ENCODE assay signal across 8 cellular contexts in genomic region chr3:127172670-127173515, GRCh38. TPM values are rescaled to one million over a fixed set of nuclear protein-coding genes. Genes with fewer than 3 reads are reported as not detected.
DNase-seq lines count a peak whose midpoint lies in the region; ATAC-seq and TF ChIP-seq lines count a peak whose summit lies in the region.

No MANE protein-coding gene starts in this region.

- no peak overlapping the region for H2BK15ac ChIP-seq in neuronal stem cell (ENCODE audit: low read length)

- peaks cover 0 to 17% (median 0%) of the 10 kb centered on the region in 3 experiments for H3K27me3 ChIP-seq in neuronal stem cell (ENCODE audit: control insufficient read depth in 3 of 3, insufficient read depth in 3 of 3, low read depth in 1 of 3, low read length in 3 of 3)

- H4K91ac ChIP-seq in neuronal stem cell (ENCODE audit: low read depth, low read length, poor library complexity) = no peak overlapping the region

- H3K27ac Mint-ChIP-seq in chondrocyte (ENCODE audit: unreplicated experiment) = peak overlapping the region; percentile 27

- H3K9me3 ChIP-seq in neuronal stem cell (replicated peaks in 1 of 2; ENCODE audit: control insufficient read depth in 2 of 2, insufficient read depth in 1 of 2, low read depth in 1 of 2, low read length in 2 of 2) = peaks cover 0 to 2% of the 10 kb centered on the region in 2 donors

- DNase-seq in DMS79 treated with DMSO at 0.1 percent for 48 hours (lab: John Stamatoyannopoulos, UW) (peak; percentile 83), NCI-H1436 treated with DMSO at 0.1 percent for 48 hours (lab: John Stamatoyannopoulos, UW) (peak; percentile 62), chondrocyte (ENCODE audit: low spot score) (peak; percentile 64), neuronal stem cell (ENCODE audit: low spot score) (no peak)
- DNase-seq in stimulated activated CD4-positive, alpha-beta T cell treated with anti-CD3 and anti-CD28 coated beads, Interleukin-4, amount 100 ng/mL, for 24 hours = no peak
- DNase-seq in activated naive CD4-positive, alpha-beta T cell treated with Interleukin-2 at 50 U/mL for 16 hours = no peak
- no peak for DNase-seq in effector CD4-positive, alpha-beta T cell
- no peak for DNase-seq in stimulated activated naive CD8-positive, alpha-beta T cell treated with anti-CD3 and anti-CD28 coated beads, Interleukin-15, Interleukin-2, amounts not matched to agents 100 U/mL and 50 U/mL, for 24 hours

- no peak overlapping the region for H3K14ac ChIP-seq in neuronal stem cell (ENCODE audit: low read length)

- peak overlapping the region; percentile 64 for H2AK5ac ChIP-seq in neuronal stem cell (ENCODE audit: low read depth, low read length)

- peak overlapping the region; percentile 16 for H3K27ac ChIP-seq in neuronal stem cell (replicated peaks; ENCODE audit: low read length)

- peaks cover 9% of the 10 kb centered on the region for H3K4me1 Mint-ChIP-seq in chondrocyte (ENCODE audit: low read depth)

- H3K4ac ChIP-seq in neuronal stem cell (ENCODE audit: low read length) = no peak overlapping the region

- H3K9ac ChIP-seq in neuronal stem cell (ENCODE audit: low read depth, low read length, poor library complexity) = no peak overlapping the region

- no peak overlapping the region for H3K4me2 ChIP-seq in neuronal stem cell (ENCODE audit: insufficient read depth, low read length, poor library complexity, severe bottlenecking)

- no peaks in the 10 kb centered on the region for H3K36me3 Mint-ChIP-seq in chondrocyte (ENCODE audit: low read depth)

- H3K4me3 Mint-ChIP-seq in chondrocyte (ENCODE audit: unreplicated experiment) = peak overlapping the region; percentile 16

- H3K79me1 ChIP-seq in neuronal stem cell (ENCODE audit: low read depth, low read length) = no peaks in the 10 kb centered on the region

- no peak overlapping the region for H2BK5ac ChIP-seq in neuronal stem cell (ENCODE audit: low read length)

- H3K23ac ChIP-seq in neuronal stem cell (ENCODE audit: low read depth, low read length, poor library complexity) = no peak overlapping the region

- peaks cover 19% of the 10 kb centered on the region for H3K27me3 Mint-ChIP-seq in chondrocyte (ENCODE audit: low read depth)

- no CpG with 5 or more reads among the region's 23 CpGs for WGBS in neuronal stem cell (ENCODE audit: extremely low coverage in 2 of 2, insufficient read length in 2 of 2, insufficient replicate concordance in 1 of 2), 2 donors

- H3K9me3 Mint-ChIP-seq in chondrocyte (ENCODE audit: low read depth) = peaks cover 5% of the 10 kb centered on the region

- H3K4me1 ChIP-seq in neuronal stem cell (ENCODE audit: control insufficient read depth in 2 of 2, insufficient read depth in 1 of 2, low read depth in 1 of 2, low read length in 2 of 2) = peaks cover 2 to 16% of the 10 kb centered on the region in 2 donors

- no peak overlapping the region for H2BK12ac ChIP-seq in neuronal stem cell (ENCODE audit: low read length)

- TF ChIP-seq CTCF in chondrocyte (IDR thresholded peaks at IDR 0.05) = no peak

- no peaks in the 10 kb centered on the region for H3K36me3 ChIP-seq in neuronal stem cell (replicated peaks in 1 of 2; ENCODE audit: control insufficient read depth in 2 of 2, insufficient read depth in 2 of 2, low read length in 2 of 2)

- H3K18ac ChIP-seq in neuronal stem cell (ENCODE audit: low read length) = peak overlapping the region; percentile 68

- no peak overlapping the region for H4K8ac ChIP-seq in neuronal stem cell (ENCODE audit: low read depth, low read length)

- H2AFZ ChIP-seq in neuronal stem cell (ENCODE audit: low read length) = peak overlapping the region; percentile 69

- no peak for ATAC-seq in stimulated activated naive CD8-positive, alpha-beta T cell treated with anti-CD3 and anti-CD28 coated beads, Interleukin-15, Interleukin-2, amounts not matched to agents 100 U/mL and 50 U/mL, for 24 hours

- H2BK120ac ChIP-seq in neuronal stem cell (ENCODE audit: low read depth, low read length) = no peak overlapping the region

- no peak overlapping the region for H3K4me3 ChIP-seq in neuronal stem cell (ENCODE audit: low read length in 2 of 2)

RNA-seq across cellular contexts. Expression of gene PRR23E, which starts 20.0 kb away (rescaled TPM):
- total RNA-seq in chondrocyte = not detected in 3 replicates
- not detected for polyA plus RNA-seq in neuronal stem cell (2013, experiment 1 of 2)
- not detected for polyA plus RNA-seq in neuronal stem cell (2013, experiment 2 of 2)

Comparison
In these comparisons a context has a peak if more than half of its experiments do, and no peak if none do; other contexts are left out.
1. DNase-seq: peak in DMS79 treated with DMSO at 0.1 percent for 48 hours (single experiment), NCI-H1436 treated with DMSO at 0.1 percent for 48 hours (single experiment) and chondrocyte (single experiment); none in neuronal stem cell (single experiment), stimulated activated CD4-positive, alpha-beta T cell treated with anti-CD3 and anti-CD28 coated beads, Interleukin-4, amount 100 ng/mL, for 24 hours (single experiment), activated naive CD4-positive, alpha-beta T cell treated with Interleukin-2 at 50 U/mL for 16 hours (single experiment), effector CD4-positive, alpha-beta T cell (single experiment) and stimulated activated naive CD8-positive, alpha-beta T cell treated with anti-CD3 and anti-CD28 coated beads, Interleukin-15, Interleukin-2, amounts not matched to agents 100 U/mL and 50 U/mL, for 24 hours (single experiment).